In genomic region chr6:91926361-91926760, GRCh38 we compare ENCODE assay signal across 26 cellular contexts.
"Had no signal": no experiment of that assay in that cellular context is flagged by ENCODE, and none has a peak within 500 bp of the region (broad histone marks: within the 10 kb centered on the region; RNA-seq: fewer than 3 reads in every experiment).

No MANE protein-coding gene starts in this region.

- H3K9ac ChIP-seq: neural progenitor cell had no signal

- H3K27ac ChIP-seq: neural progenitor cell, neutrophil, pancreas, prostate gland, right lobe of liver, sigmoid colon, stomach, tibial artery, upper lobe of left lung, vagina had no signal

- H3K4me1 Mint-ChIP-seq: naive B cell; naive thymus-derived CD8-positive, alpha-beta T cell; nephron progenitor cell; neural progenitor cell; stimulated activated effector memory CD8-positive, alpha-beta T cell treated with anti-CD3 and anti-CD28 coated beads, Interleukin-12 subunit alpha, Interleukin-12 subunit beta, amount 100 ng/mL, for 72 hours; stimulated activated naive B cell treated with anti-CD40 and anti-IgM and Interleukin-4, amounts not matched to agents 10 μg/mL and 1 μg/mL and 100 μg/mL, for 72 hours had no signal

- ATAC-seq: naive thymus-derived CD8-positive, alpha-beta T cell; natural killer cell treated with Interleukin-12 subunit alpha and Interleukin-12 subunit beta and Interleukin-15 and Interleukin-18, amount 100 ng/mL, for 72 hours; pancreas; right cardiac atrium; right lobe of liver; stimulated activated effector memory CD8-positive, alpha-beta T cell treated with anti-CD3 and anti-CD28 coated beads, Interleukin-12 subunit alpha, Interleukin-12 subunit beta, amount 100 ng/mL, for 72 hours; stimulated activated naive B cell treated with anti-CD40 and anti-IgM and Interleukin-4, amounts not matched to agents 10 μg/mL and 1 μg/mL and 100 μg/mL, for 72 hours had no signal

- DNase-seq: naive B cell; naive thymus-derived CD8-positive, alpha-beta T cell; nephron progenitor cell; nucleus accumbens; right lobe of liver; sigmoid colon; small intestine; stimulated activated CD4-positive, alpha-beta T cell treated with anti-CD3 and anti-CD28 coated beads, Interleukin-15, amount 100 ng/mL, for 24 hours; stimulated activated CD4-positive, alpha-beta T cell treated with anti-CD3 and anti-CD28 coated beads, Interleukin-2, amount 100 ng/mL, for 24 hours; stimulated activated CD4-positive, alpha-beta T cell treated with anti-CD3 and anti-CD28 coated beads, Interleukin-2, amount 100 ng/mL, for 48 hours; stimulated activated CD4-positive, alpha-beta T cell treated with anti-CD3 and anti-CD28 coated beads, Interleukin-4, amount 100 ng/mL, for 24 hours; stimulated activated naive B cell treated with anti-CD40 and anti-IgM and Interleukin-4, amounts not matched to agents 10 μg/mL and 1 μg/mL and 100 μg/mL, for 72 hours; stimulated activated naive CD4-positive, alpha-beta T cell treated with Interleukin-2 at 50 U/mL for 16 hours; stomach; tibial artery; trophoblast cell had no signal

- H3K36me3 Mint-ChIP-seq: naive B cell; natural killer cell treated with Interleukin-12 subunit alpha and Interleukin-12 subunit beta and Interleukin-15 and Interleukin-18, amount 100 ng/mL, for 72 hours; neural progenitor cell; stimulated activated effector memory CD8-positive, alpha-beta T cell treated with anti-CD3 and anti-CD28 coated beads, Interleukin-12 subunit alpha, Interleukin-12 subunit beta, amount 100 ng/mL, for 72 hours; stimulated activated naive B cell treated with anti-CD40 and anti-IgM and Interleukin-4, amounts not matched to agents 10 μg/mL and 1 μg/mL and 100 μg/mL, for 72 hours had no signal

- H3K27ac Mint-ChIP-seq: naive B cell; naive thymus-derived CD8-positive, alpha-beta T cell; natural killer cell treated with Interleukin-12 subunit alpha and Interleukin-12 subunit beta and Interleukin-15 and Interleukin-18, amount 100 ng/mL, for 72 hours; nephron progenitor cell; neural progenitor cell; stimulated activated effector memory CD8-positive, alpha-beta T cell treated with anti-CD3 and anti-CD28 coated beads, Interleukin-12 subunit alpha, Interleukin-12 subunit beta, amount 100 ng/mL, for 72 hours; stimulated activated naive B cell treated with anti-CD40 and anti-IgM and Interleukin-4, amounts not matched to agents 10 μg/mL and 1 μg/mL and 100 μg/mL, for 72 hours; stimulated activated naive CD8-positive, alpha-beta T cell treated with anti-CD3 and anti-CD28 coated beads, Interleukin-15, Interleukin-2, amounts not matched to agents 100 ng/mL and 50 ng/mL, for 24 hours had no signal

- H3K4me3 ChIP-seq: neural progenitor cell, pancreas, prostate gland, right lobe of liver, sigmoid colon, stomach, tibial artery, upper lobe of left lung, vagina had no signal

- H3K4me1 ChIP-seq: neural progenitor cell, pancreas, prostate gland, right lobe of liver, sigmoid colon, stomach, tibial artery, upper lobe of left lung, vagina had no signal

- H3K36me3 ChIP-seq: neural progenitor cell, neutrophil, pancreas, prostate gland, right lobe of liver, sigmoid colon, stomach, tibial artery, upper lobe of left lung, vagina had no signal

- H2AFZ ChIP-seq: neural progenitor cell had no signal

- H3K4me3 Mint-ChIP-seq: naive B cell; naive thymus-derived CD8-positive, alpha-beta T cell; natural killer cell treated with Interleukin-12 subunit alpha and Interleukin-12 subunit beta and Interleukin-15 and Interleukin-18, amount 100 ng/mL, for 72 hours; nephron progenitor cell; neural progenitor cell; stimulated activated effector memory CD8-positive, alpha-beta T cell treated with anti-CD3 and anti-CD28 coated beads, Interleukin-12 subunit alpha, Interleukin-12 subunit beta, amount 100 ng/mL, for 72 hours; stimulated activated naive B cell treated with anti-CD40 and anti-IgM and Interleukin-4, amounts not matched to agents 10 μg/mL and 1 μg/mL and 100 μg/mL, for 72 hours; stimulated activated naive CD8-positive, alpha-beta T cell treated with anti-CD3 and anti-CD28 coated beads, Interleukin-15, Interleukin-2, amounts not matched to agents 100 ng/mL and 50 ng/mL, for 24 hours had no signal

- H3K27me3 Mint-ChIP-seq: naive B cell; naive thymus-derived CD8-positive, alpha-beta T cell; natural killer cell treated with Interleukin-12 subunit alpha and Interleukin-12 subunit beta and Interleukin-15 and Interleukin-18, amount 100 ng/mL, for 72 hours; stimulated activated naive B cell treated with anti-CD40 and anti-IgM and Interleukin-4, amounts not matched to agents 10 μg/mL and 1 μg/mL and 100 μg/mL, for 72 hours; stimulated activated naive CD8-positive, alpha-beta T cell treated with anti-CD3 and anti-CD28 coated beads, Interleukin-15, Interleukin-2, amounts not matched to agents 100 ng/mL and 50 ng/mL, for 24 hours had no signal

- H3K9me3 ChIP-seq: neutrophil, pancreas, prostate gland, right lobe of liver, tibial artery, upper lobe of left lung had no signal

- H3K4me2 ChIP-seq: neural progenitor cell had no signal

- H3K27me3 ChIP-seq: neural progenitor cell, neutrophil, pancreas, right lobe of liver, sigmoid colon, stomach, tibial artery, upper lobe of left lung, vagina had no signal
